20 cellular contexts compared by ENCODE assay signal in the genomic region with DNA sequence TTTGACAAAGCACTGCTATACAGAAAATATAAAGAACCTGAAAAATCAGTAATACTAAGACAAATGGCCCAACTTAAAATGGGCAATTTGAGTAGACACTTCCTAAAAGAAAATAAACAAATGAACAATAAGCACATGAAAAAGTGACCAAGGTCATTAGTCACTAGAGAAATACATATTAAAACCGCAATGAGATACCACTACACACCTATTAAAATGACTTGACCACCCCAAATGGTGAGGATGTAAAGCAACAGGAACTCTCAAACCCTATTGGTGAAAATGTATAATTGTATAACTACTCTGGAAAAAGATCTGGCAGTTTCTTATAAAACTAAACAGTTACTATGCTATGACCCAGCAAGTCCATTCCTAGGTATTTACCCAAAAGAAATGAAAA. TPM values are rescaled to one million over a fixed set of nuclear protein-coding genes. Genes with fewer than 3 reads are reported as not detected.
A peak's percentile ranks its signal among the peaks of the same experiment; 100 is the strongest.
DNase-seq lines count a peak whose midpoint lies in the region; ATAC-seq and TF ChIP-seq lines count a peak whose summit lies in the region.
"Had no signal": no experiment of that assay in that cellular context is flagged by ENCODE, and none has a peak within 500 bp of the region (broad histone marks: within the 10 kb centered on the region; RNA-seq: fewer than 3 reads in every experiment).

No MANE protein-coding gene starts in this region.

- in situ Hi-C loops in Caki2 (cut with HindIII; ENCODE audit: low pct_unique_long_range_greater_than_20kb, low sequenced_read_pairs), result no loop called here

- 98 to 100% methylated on average over 1 of the region's 1 CpG for WGBS in tibial nerve, 2 donors

- H3K27me3 ChIP-seq in tibial nerve, result peaks cover 0 to 20% of the 10 kb centered on the region in 2 donors

- no peak overlapping the region for H3K4me3 ChIP-seq in tibial nerve
- H3K4me3 ChIP-seq: BLaER1 treated with 17β-estradiol and CSF1 and Interleukin-3, amounts not matched to agents 10 nM and 100 nM had no signal

- TF ChIP-seq EP300 in tibial nerve (IDR thresholded peaks at IDR 0.05), result no peak

- no peaks in the 10 kb centered on the region for H3K36me3 ChIP-seq in tibial nerve
- H3K36me3 ChIP-seq: BLaER1 treated with 17β-estradiol and CSF1 and Interleukin-3, amounts not matched to agents 10 nM and 100 nM had no signal

- TF ChIP-seq POLR2A in tibial nerve (IDR thresholded peaks at IDR 0.05), result no peak

- no peak for ATAC-seq in omental fat pad (ENCODE audit: low FRiP score)
- ATAC-seq: CD8-positive, alpha-beta T cell had no signal

- no peaks in the 10 kb centered on the region for H3K4me1 ChIP-seq in tibial nerve
- H3K4me1 ChIP-seq: BLaER1 treated with 17β-estradiol and CSF1 and Interleukin-3, amounts not matched to agents 10 nM and 100 nM had no signal

- H3K27ac ChIP-seq in tibial nerve, result no peak overlapping the region
- H3K27ac ChIP-seq: 22Rv1; BLaER1 treated with 17β-estradiol and CSF1 and Interleukin-3, amounts not matched to agents 10 nM and 100 nM; C4-2B had no signal

- H3K9me3 ChIP-seq in tibial nerve, result no peaks in the 10 kb centered on the region
- H3K9me3 ChIP-seq: Caco-2 had no signal

- TF ChIP-seq CTCF in omental fat pad (IDR thresholded peaks at IDR 0.05) (no peak), tibial nerve (IDR thresholded peaks at IDR 0.05) (no peak)

- DNase-seq in A172 (ENCODE audit: low spot score) (peak; percentile 26), Caki2 (ENCODE audit: low read depth) (peak; percentile 11), M059J (ENCODE audit: low read depth) (peak; percentile 60), omental fat pad (ENCODE audit: low spot score) (no peak), tibial nerve (ENCODE audit: low spot score in 2 of 2) (no peak), NCI-H82 (lab: John Stamatoyannopoulos, UW) (no peak)
- DNase-seq: AML-193; Caco-2; CD4-positive, alpha-beta T cell; CD8-positive, alpha-beta T cell; DMS 273 treated with DMSO at 0.1 percent for 48 hours; DMS153; DMS53; DMS79; DND-41; EL; GF-D8 had no signal

RNA-seq across cellular contexts. Expression of gene USP9X, which starts 33.9 kb away (rescaled TPM):
- total RNA-seq in A172 (2014; rRNA removed; shearing (Covaris generic)), result 75.9 and 89.6 TPM in 2 replicates
- 8.9 and 15.6 TPM in 2 replicates for total RNA-seq in Caki2 (2014; rRNA removed; shearing (Covaris generic); ENCODE audit: low replicate concordance)
- total RNA-seq in M059J (2014; rRNA removed; shearing (Covaris generic)), result 48.5 and 81.7 TPM in 2 replicates
- 100 to 1,000 TPM in 3 of 4 donors, 10 to 100 TPM in 1; 72.4 to 160 (median 129) TPM for total RNA-seq in omental fat pad
- 100 to 1,000 TPM in 1 of 4 donors, 10 to 100 TPM in 3; 83.1 to 101 (median 97.2) TPM for total RNA-seq in tibial nerve

Comparison
In these comparisons a context has a peak if more than half of its experiments do, and no peak if none do; other contexts are left out.
1. DNase-seq: peak in A172 (single experiment), Caki2 (single experiment) and M059J (single experiment); none in omental fat pad (single experiment), tibial nerve (0 of 2) and NCI-H82 (single experiment).